ENCODE assay signal across 9 cellular contexts in genomic region chr17:55527520-55528118, GRCh38. TPM values are rescaled to one million over a fixed set of nuclear protein-coding genes. Genes with fewer than 3 reads are reported as not detected.
DNase-seq lines count a peak whose midpoint lies in the region; ATAC-seq and TF ChIP-seq lines count a peak whose summit lies in the region.
"Had no signal": no experiment of that assay in that cellular context is flagged by ENCODE, and none has a peak within 500 bp of the region (broad histone marks: within the 10 kb centered on the region; RNA-seq: fewer than 3 reads in every experiment).

No MANE protein-coding gene starts in this region.

- no peak overlapping the region for H3K4me3 Mint-ChIP-seq in brain

- H3K4me3 ChIP-seq in GM06990 (replicated peaks; ENCODE audit: low read depth, low read length) (no peak overlapping the region), vagina (no peak overlapping the region)
- H3K4me3 ChIP-seq: body of pancreas had no signal

- TF ChIP-seq CTCF in 22Rv1 (IDR thresholded peaks at IDR 0.05) (peak; percentile 45), GM06990 (IDR thresholded peaks at IDR 0.05; ENCODE audit: insufficient read depth, low read length, poor library complexity, severe bottlenecking) (peak; percentile 46), brain (conservative IDR thresholded peaks at IDR 0.05) (peak; percentile 88 to 94), vagina (IDR thresholded peaks at IDR 0.05) (peak; percentile 22 to 52 (median 43))

- no peak for DNase-seq in GM06990 (ENCODE audit: extremely low read depth, insufficient read length)
- peak; percentile 61 for DNase-seq in NCI-H2227 treated with DMSO at 0.1 percent for 48 hours (lab: John Stamatoyannopoulos, UW)
- DNase-seq in kidney tubule cell (ENCODE audit: low spot score), result peak; percentile 47
- no peak for DNase-seq in vagina (ENCODE audit: extremely low spot score in 2 of 2)

- no peak for TF ChIP-seq POLR2A in vagina (IDR thresholded peaks at IDR 0.05)

- H3K4me1 ChIP-seq in vagina, result no peaks in the 10 kb centered on the region
- H3K4me1 ChIP-seq: body of pancreas had no signal

- peak overlapping the region in 2 of 5 experiments; percentile 0 to 17 for H3K27ac Mint-ChIP-seq in brain

- intact Hi-C loops in vagina (cut with DNase I), result loop anchor here (5.0 to 10.0 kb wide), 3 partner anchors 77 to 245 kb away; partner anchors contain the start of gene TMEM100

- H3K36me3 ChIP-seq in GM06990 (ENCODE audit: control insufficient read depth, insufficient read depth, low read length) (no peaks in the 10 kb centered on the region), vagina (no peaks in the 10 kb centered on the region)

- H3K4me1 Mint-ChIP-seq in brain, result peaks cover 11% of the 10 kb centered on the region

- H3K27me3 Mint-ChIP-seq in brain, result peaks cover 6% of the 10 kb centered on the region

- H3K9me3 ChIP-seq in vagina, result no peaks in the 10 kb centered on the region
- H3K9me3 ChIP-seq: body of pancreas had no signal

- peaks cover 0 to 3% (median 0%) of the 10 kb centered on the region in 5 experiments for H3K9me3 Mint-ChIP-seq in brain

- no peaks in the 10 kb centered on the region for H3K36me3 Mint-ChIP-seq in brain

- ATAC-seq in HG02588 (IDR thresholded peaks at IDR 0.05; ENCODE audit: unreplicated experiment) (no peak), HG02840 (IDR thresholded peaks at IDR 0.05; ENCODE audit: low FRiP score, unreplicated experiment) (no peak)
- ATAC-seq: body of pancreas had no signal

- H3K27ac ChIP-seq in 22Rv1 (no peak overlapping the region), vagina (no peak overlapping the region)
- H3K27ac ChIP-seq: body of pancreas had no signal

- H3K27me3 ChIP-seq in GM06990 (replicated peaks; ENCODE audit: control insufficient read depth, insufficient read depth, low read length) (no peaks in the 10 kb centered on the region), vagina (no peaks in the 10 kb centered on the region)
- H3K27me3 ChIP-seq: body of pancreas had no signal

RNA-seq across cellular contexts. Expression of gene SMIM36, which starts 16.4 kb away (rescaled TPM):
- polyA plus RNA-seq in brain (ENCODE audit: insufficient read depth, low read depth, low replicate concordance), result not detected
- not detected for total RNA-seq in vagina
- total RNA-seq: body of pancreas had no signal

Comparison
In these comparisons a context has a peak if more than half of its experiments do, and no peak if none do; other contexts are left out.
1. DNase-seq: peak in NCI-H2227 treated with DMSO at 0.1 percent for 48 hours (single experiment) and kidney tubule cell (single experiment); none in GM06990 (single experiment) and vagina (0 of 2).
2. Peak in every context shown above with its lines, with median percentiles within 50 percentile points of each other: CTCF ChIP-seq.